8 cellular contexts compared by ENCODE assay signal in genomic region chr10:18658992-18659783, GRCh38. TPM values are rescaled to one million over a fixed set of nuclear protein-coding genes. Genes with fewer than 3 reads are reported as not detected.
DNase-seq lines count a peak whose midpoint lies in the region; ATAC-seq and TF ChIP-seq lines count a peak whose summit lies in the region.

Gene ARL5B (plus strand): TSS chr10:18659431. CDS start chr10:18659638, 207 bp downstream.

- peak within 1 kb of the TSS; percentile 91 to 93 for H3K4me3 ChIP-seq in Panc1 (ENCODE audit: low read depth in 2 of 2, low read length in 2 of 2)
- peak within 1 kb of the TSS; percentile 78 to 95 (median 92) for H3K4me3 ChIP-seq in esophagus squamous epithelium

- H3K27ac ChIP-seq in Panc1 (ENCODE audit: low read length) (peak within 1 kb of the TSS; percentile 96), esophagus squamous epithelium (peak within 1 kb of the TSS; percentile 97 to 99 (median 98))

- no TSS peak for BruUV-seq in Panc1 (replicated peaks; lab: Mats Ljungman, UMichigan)

- CTCF ChIA-PET in Panc1 (lab: Charles Lee) = interaction anchor here (0.6 kb wide), 1 partner anchor 143 kb away, joined by 5 read pairs; no protein-coding TSS in a partner anchor

- no peaks in the 10 kb centered on the region for H3K9me3 ChIP-seq in Panc1 (ENCODE audit: control insufficient read depth, insufficient read depth, low read depth, low read length)
- no peaks in the 10 kb centered on the region for H3K9me3 ChIP-seq in esophagus squamous epithelium

- H3K27me3 ChIP-seq in Panc1 (ENCODE audit: control insufficient read depth, insufficient read depth, low read length) (no peaks in the 10 kb centered on the region), esophagus squamous epithelium (no peaks in the 10 kb centered on the region)

- DNase-seq in DMS53 treated with DMSO at 0.1 percent for 48 hours (lab: John Stamatoyannopoulos, UW; ENCODE audit: unreplicated experiment) (peak; percentile 90), KG1 (lab: John Stamatoyannopoulos, UW) (peak; percentile 79), Panc1 (ENCODE audit: low read depth, low spot score) (peak; percentile 71), activated T-helper 1 cell treated with Interleukin-2 at 50 U/mL for 16 hours (ENCODE audit: low read depth) (peak; percentile 89), esophagus squamous epithelium (lab: John Stamatoyannopoulos, UW) (peak; percentile 90), myocyte (ENCODE audit: low read depth) (peak; percentile 99)
- DNase-seq in stimulated activated CD8-positive, alpha-beta memory T cell treated with anti-CD3 and anti-CD28 coated beads, Interleukin-7, amount 100 ng/mL, for 48 hours (ENCODE audit: extremely low read depth in 1 of 2, low read depth in 1 of 2) = peak; percentile 90 to 96

- POLR2A ChIA-PET in Panc1 (lab: Charles Lee) = interaction anchor here (0.6 to 0.7 kb wide), 4 partner anchors 37 to 1705 kb away, joined by 6 to 8 read pairs (median 7); no protein-coding TSS in a partner anchor

- H3K36me3 ChIP-seq in Panc1 (ENCODE audit: control insufficient read depth, insufficient read depth, low read length) (peaks cover 8% of the 10 kb centered on the region; the same call in 1 of the 2 replicates), esophagus squamous epithelium (no peaks in the 10 kb centered on the region)

- intact Hi-C loops in Panc1 (cut with micrococcal nuclease; ENCODE audit: unreplicated experiment) = no loop called here
- intact Hi-C loops in esophagus squamous epithelium (cut with DNase I) = no loop called here

- peak in 3 of 4 donors; percentile 72 to 87 (median 84) for TF ChIP-seq POLR2A in esophagus squamous epithelium (IDR thresholded peaks at IDR 0.05)

- H3K4me1 ChIP-seq in Panc1 (ENCODE audit: control insufficient read depth, insufficient read depth, low read length) (peaks cover 15% of the 10 kb centered on the region; the same call in 1 of the 2 replicates), esophagus squamous epithelium (peaks cover 14 to 42% (median 21%) of the 10 kb centered on the region in 3 donors)

- ATAC-seq in GM21723 (IDR thresholded peaks at IDR 0.05; ENCODE audit: unreplicated experiment) (peak; percentile 87), Panc1 (peak; percentile 99)

- 0 to 1% methylated on average over 7 to 38 of the region's 73 CpGs for WGBS in esophagus squamous epithelium, 2 donors

- no peak for TF ChIP-seq CTCF in Panc1 (IDR thresholded peaks at IDR 0.05)
- peak in 1 of 6 experiments; percentile 2 for TF ChIP-seq CTCF in esophagus squamous epithelium (IDR thresholded peaks at IDR 0.05)

- in situ Hi-C loops in Panc1 (cut with HindIII; ENCODE audit: low pct_unique_long_range_greater_than_20kb, low sequenced_read_pairs) = no loop called here

RNA-seq across cellular contexts. Expression of gene ARL5B, which starts in this region (rescaled TPM):
- 12.2 TPM for total RNA-seq in Panc1 (2021; ENCODE audit: unreplicated experiment)
- polyA plus RNA-seq in Panc1 (2012; ENCODE audit: insufficient read length) = 4.0 TPM
- total RNA-seq in esophagus squamous epithelium = 10 to 100 TPM; 11.8 to 24.5 (median 12.5) TPM
- 16.1 and 17.4 TPM in 2 replicates for total RNA-seq in myocyte
- polyA plus RNA-seq in myocyte (2012) = 2.7 TPM

Comparison
In these comparisons a context has a peak if more than half of its experiments do, and no peak if none do; other contexts are left out.
1. Peak in every context shown above with its lines: DNase-seq, ATAC-seq, H3K4me3 ChIP-seq and H3K27ac ChIP-seq.